In the genomic region with DNA sequence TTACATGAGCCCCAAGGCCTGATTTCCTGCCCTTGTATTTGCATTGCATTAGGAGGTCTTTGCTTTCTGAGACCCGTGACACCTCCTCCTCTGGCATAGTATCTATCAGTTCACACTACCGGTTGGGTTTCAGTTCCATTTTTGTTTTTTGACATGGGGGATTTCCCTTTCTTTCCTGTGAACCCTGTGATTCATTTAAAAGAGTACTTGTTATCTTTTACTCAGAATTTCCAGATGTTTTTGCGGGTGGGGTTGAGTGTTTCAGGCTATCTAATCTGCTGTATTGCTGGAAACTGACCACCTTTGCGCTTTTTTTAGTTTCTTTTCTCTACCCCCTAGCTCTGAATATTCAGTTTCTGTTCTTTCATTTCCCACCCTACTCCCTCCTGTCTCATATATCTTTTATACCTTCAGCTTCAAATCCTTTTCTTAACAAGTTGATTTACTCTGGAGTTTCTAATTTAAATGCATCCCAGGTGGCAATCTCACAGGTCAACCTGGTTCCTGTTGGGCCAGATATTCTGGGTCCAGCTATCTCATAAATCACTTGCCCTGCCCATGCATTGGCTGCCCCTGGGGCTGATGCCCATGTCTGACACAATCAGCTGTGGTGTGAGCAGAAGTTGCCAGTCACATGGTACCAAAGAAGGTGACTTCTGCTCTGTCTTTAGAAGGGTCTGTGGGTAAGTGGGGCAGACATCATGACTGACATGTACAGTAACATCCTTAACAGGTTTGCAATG, we compare ENCODE assay signal across 8 cellular contexts. TPM values are rescaled to one million over a fixed set of nuclear protein-coding genes. Genes with fewer than 3 reads are reported as not detected.
DNase-seq lines count a peak whose midpoint lies in the region; ATAC-seq and TF ChIP-seq lines count a peak whose summit lies in the region.

No MANE protein-coding gene starts in this region.

- H3K27ac Mint-ChIP-seq in activated naive CD4-positive, alpha-beta T cell treated with anti-CD3 and anti-CD28 coated beads for 36 hours, result peak overlapping the region; percentile 98

- H3K23ac ChIP-seq in neuronal stem cell (ENCODE audit: low read depth, low read length, poor library complexity), result no peak overlapping the region

- H3K18ac ChIP-seq in neuronal stem cell (ENCODE audit: low read length), result no peak overlapping the region

- ATAC-seq in GM18508 (IDR thresholded peaks at IDR 0.05; ENCODE audit: insufficient read depth, unreplicated experiment) (peak; percentile 41), HG02759 (IDR thresholded peaks at IDR 0.05; ENCODE audit: unreplicated experiment) (peak; percentile 73)

- no peaks in the 10 kb centered on the region for H3K79me1 ChIP-seq in neuronal stem cell (ENCODE audit: low read depth, low read length)

- H3K9me3 ChIP-seq in OCI-LY3 (ENCODE audit: insufficient read depth, low read length) (no peaks in the 10 kb centered on the region), neuronal stem cell (replicated peaks in 1 of 2; ENCODE audit: control insufficient read depth in 2 of 2, insufficient read depth in 1 of 2, low read depth in 1 of 2, low read length in 2 of 2) (no peaks in the 10 kb centered on the region)

- no peaks in the 10 kb centered on the region for H3K36me3 Mint-ChIP-seq in activated naive CD4-positive, alpha-beta T cell treated with anti-CD3 and anti-CD28 coated beads for 36 hours (ENCODE audit: low read depth)

- WGBS in neuronal stem cell (ENCODE audit: extremely low coverage in 2 of 2, insufficient read length in 2 of 2, insufficient replicate concordance in 1 of 2), 2 donors, result no CpG with 5 or more reads among the region's 4 CpGs

- H3K36me3 ChIP-seq in OCI-LY3 (replicated peaks; ENCODE audit: low read depth, low read length), result no peaks in the 10 kb centered on the region
- H3K36me3 ChIP-seq in neuronal stem cell (replicated peaks in 1 of 2; ENCODE audit: control insufficient read depth in 2 of 2, insufficient read depth in 2 of 2, low read length in 2 of 2), result no peaks in the 10 kb centered on the region

- H3K9ac ChIP-seq in OCI-LY3 (ENCODE audit: low read length) (peak overlapping the region; percentile 80), neuronal stem cell (ENCODE audit: low read depth, low read length, poor library complexity) (no peak overlapping the region)

- peak overlapping the region; percentile 58 for H3K4me3 Mint-ChIP-seq in activated naive CD4-positive, alpha-beta T cell treated with anti-CD3 and anti-CD28 coated beads for 36 hours

- no peak for TF ChIP-seq CTCF in OCI-LY3 (IDR thresholded peaks at IDR 0.05; ENCODE audit: low read depth, low read length)

- H3K27ac ChIP-seq in OCI-LY3 (ENCODE audit: low read length) (peak overlapping the region; percentile 96), neuronal stem cell (replicated peaks; ENCODE audit: low read length) (no peak overlapping the region)

- H2BK15ac ChIP-seq in neuronal stem cell (ENCODE audit: low read length), result no peak overlapping the region

- H2AK5ac ChIP-seq in neuronal stem cell (ENCODE audit: low read depth, low read length), result no peak overlapping the region

- H4K20me1 ChIP-seq in OCI-LY3 (ENCODE audit: insufficient read depth, low read length), result no peaks in the 10 kb centered on the region

- H3K14ac ChIP-seq in neuronal stem cell (ENCODE audit: low read length), result no peak overlapping the region

- H4K91ac ChIP-seq in neuronal stem cell (ENCODE audit: low read depth, low read length, poor library complexity), result no peak overlapping the region

- H2BK5ac ChIP-seq in neuronal stem cell (ENCODE audit: low read length), result no peak overlapping the region

- H3K4me1 Mint-ChIP-seq in activated naive CD4-positive, alpha-beta T cell treated with anti-CD3 and anti-CD28 coated beads for 36 hours (ENCODE audit: low read depth), result peaks cover 53% of the 10 kb centered on the region

- peak; percentile 72 for DNase-seq in activated naive CD4-positive, alpha-beta T cell treated with anti-CD3 and anti-CD28 coated beads for 36 hours
- DNase-seq in neuronal stem cell (ENCODE audit: low spot score), result no peak
- DNase-seq in putamen (ENCODE audit: low spot score), result no peak
- DNase-seq in occipital lobe (lab: John Stamatoyannopoulos, UW), result no peak
- no peak for DNase-seq in NCI-H2081 (lab: John Stamatoyannopoulos, UW)

- H2BK120ac ChIP-seq in neuronal stem cell (ENCODE audit: low read depth, low read length), result no peak overlapping the region

- peaks cover 77% of the 10 kb centered on the region for H3K4me1 ChIP-seq in OCI-LY3 (ENCODE audit: low read length)
- no peaks in the 10 kb centered on the region for H3K4me1 ChIP-seq in neuronal stem cell (ENCODE audit: control insufficient read depth in 2 of 2, insufficient read depth in 1 of 2, low read depth in 1 of 2, low read length in 2 of 2)

- H3K4ac ChIP-seq in neuronal stem cell (ENCODE audit: low read length), result no peak overlapping the region

- intact Hi-C loops in activated naive CD4-positive, alpha-beta T cell treated with anti-CD3 and anti-CD28 coated beads for 36 hours (cut with micrococcal nuclease), result loop anchor here (1.0 to 5.0 kb wide), 9 partner anchors 11 to 213 kb away; a partner anchor contains a TSS

- H2BK12ac ChIP-seq in neuronal stem cell (ENCODE audit: low read length), result no peak overlapping the region

- H3K4me2 ChIP-seq in OCI-LY3 (ENCODE audit: low read length) (peak overlapping the region; percentile 95), neuronal stem cell (ENCODE audit: insufficient read depth, low read length, poor library complexity, severe bottlenecking) (no peak overlapping the region)

- H3K4me3 ChIP-seq in OCI-LY3 (ENCODE audit: low read length), result peak overlapping the region; percentile 62
- H3K4me3 ChIP-seq in neuronal stem cell (ENCODE audit: low read length in 2 of 2), result no peak overlapping the region

- no peak overlapping the region for H4K8ac ChIP-seq in neuronal stem cell (ENCODE audit: low read depth, low read length)

- peak overlapping the region; percentile 23; the same call in 1 of the 2 replicates for H2AFZ ChIP-seq in OCI-LY3 (ENCODE audit: low read depth, low read length)
- peak overlapping the region; percentile 24 for H2AFZ ChIP-seq in neuronal stem cell (ENCODE audit: low read length)

- no peaks in the 10 kb centered on the region for H3K79me2 ChIP-seq in OCI-LY3 (ENCODE audit: low read length)

- CTCF ChIA-PET in activated naive CD4-positive, alpha-beta T cell treated with anti-CD3 and anti-CD28 coated beads for 36 hours (lab: Charles Lee), result interaction anchor here (0.7 to 2.7 kb wide), 10 partner anchors 10 to 134 kb away, joined by 3 to 11 read pairs (median 4); a partner anchor contains a TSS

- no peaks in the 10 kb centered on the region for H3K27me3 Mint-ChIP-seq in activated naive CD4-positive, alpha-beta T cell treated with anti-CD3 and anti-CD28 coated beads for 36 hours (ENCODE audit: low read depth)

- no peaks in the 10 kb centered on the region for H3K9me3 Mint-ChIP-seq in activated naive CD4-positive, alpha-beta T cell treated with anti-CD3 and anti-CD28 coated beads for 36 hours

- H3K27me3 ChIP-seq in OCI-LY3 (ENCODE audit: low read depth, low read length) (no peaks in the 10 kb centered on the region), neuronal stem cell (ENCODE audit: control insufficient read depth in 3 of 3, insufficient read depth in 3 of 3, low read depth in 1 of 3, low read length in 3 of 3) (no peaks in the 10 kb centered on the region)

RNA-seq across cellular contexts. Expression of a gene that starts 14.3 kb away (rescaled TPM):
- total RNA-seq in activated naive CD4-positive, alpha-beta T cell treated with anti-CD3 and anti-CD28 coated beads for 36 hours, result 10 to 100 TPM; 48.3 to 53.2 TPM
- 12.4 TPM for polyA plus RNA-seq in neuronal stem cell (2013, experiment 1 of 2)
- 13.0 TPM for polyA plus RNA-seq in neuronal stem cell (2013, experiment 2 of 2)
- total RNA-seq in occipital lobe, result 53.2 TPM
